In genomic region chr12:25984759-25985158, GRCh38 we compare ENCODE assay signal across 18 cellular contexts. TPM values are rescaled to one million over a fixed set of nuclear protein-coding genes. Genes with fewer than 3 reads are reported as not detected.
DNase-seq lines count a peak whose midpoint lies in the region; ATAC-seq, FAIRE-seq and TF ChIP-seq lines count a peak whose summit lies in the region.
"Had no signal": no experiment of that assay in that cellular context is flagged by ENCODE, and none has a peak within 500 bp of the region (broad histone marks: within the 10 kb centered on the region; RNA-seq: fewer than 3 reads in every experiment).

No MANE protein-coding gene starts in this region.

- no peak overlapping the region for H3K23ac ChIP-seq in trophoblast cell (ENCODE audit: low read length)

- H2BK5ac ChIP-seq in trophoblast cell (ENCODE audit: low read depth, low read length, poor library complexity), result no peak overlapping the region

- H3K36me3 ChIP-seq in HepG2 (replicated peaks in 1 of 2; ENCODE audit: control insufficient read depth in 1 of 2, insufficient read depth in 2 of 2, low read length in 2 of 2), result no peaks in the 10 kb centered on the region
- no peaks in the 10 kb centered on the region for H3K36me3 ChIP-seq in right lobe of liver
- H3K36me3 ChIP-seq in esophagus muscularis mucosa, result no peaks in the 10 kb centered on the region
- no peaks in the 10 kb centered on the region for H3K36me3 ChIP-seq in trophoblast cell (ENCODE audit: control insufficient read depth in 1 of 2, insufficient read depth in 2 of 2, low read length in 2 of 2)
- no peaks in the 10 kb centered on the region for H3K36me3 ChIP-seq in SK-N-SH (replicated peaks in 1 of 2; ENCODE audit: control insufficient read depth in 1 of 2, insufficient read depth in 2 of 2, low read length in 1 of 2)

- no peak overlapping the region for H3K14ac ChIP-seq in trophoblast cell (ENCODE audit: low read length)

- H3K79me2 ChIP-seq in HepG2 (ENCODE audit: insufficient read depth, low read length), result no peaks in the 10 kb centered on the region
- H3K79me2 ChIP-seq in trophoblast cell (ENCODE audit: control insufficient read depth, insufficient read depth, low read length, poor library complexity), result peaks cover 6% of the 10 kb centered on the region
- H3K79me2 ChIP-seq in SK-N-SH (ENCODE audit: insufficient read depth), result peaks cover 100% of the 10 kb centered on the region

- ATAC-seq in HepG2 (no peak), right lobe of liver (no peak), omental fat pad (ENCODE audit: low FRiP score) (no peak)

- no peak for TF ChIP-seq POLR2A in HepG2 (IDR thresholded peaks at IDR 0.05; ENCODE audit: insufficient read depth in 1 of 2, low read depth in 2 of 2, low read length in 2 of 2)
- no peak for TF ChIP-seq POLR2A in right lobe of liver (IDR thresholded peaks at IDR 0.05)
- no peak for TF ChIP-seq POLR2A in esophagus muscularis mucosa (IDR thresholded peaks at IDR 0.05; ENCODE audit: low read depth)

- TF ChIP-seq EP300 in HepG2 (IDR thresholded peaks at IDR 0.05; ENCODE audit: low read depth in 2 of 2, low read length in 2 of 2), result no peak
- no peak for TF ChIP-seq EP300 in HepG2 (CRISPR knock-in tag; IDR thresholded peaks at IDR 0.05; ENCODE audit: borderline replicate concordance)
- no peak for TF ChIP-seq EP300 in esophagus muscularis mucosa (IDR thresholded peaks at IDR 0.05)
- no peak for TF ChIP-seq EP300 in SK-N-SH (IDR thresholded peaks at IDR 0.05; ENCODE audit: borderline replicate concordance in 1 of 2, low read depth in 1 of 2, low read length in 1 of 2)

- peak overlapping the region; percentile 39 for H3K4ac ChIP-seq in trophoblast cell (ENCODE audit: low read depth, low read length)

- H3K79me1 ChIP-seq in trophoblast cell (ENCODE audit: low read length), result no peaks in the 10 kb centered on the region

- TF ChIP-seq RAD21 in HepG2 (CRISPR knock-in tag; IDR thresholded peaks at IDR 0.05) (no peak), SK-N-SH (IDR thresholded peaks at IDR 0.05; ENCODE audit: low read length) (no peak)

- no TSS peak for BruUV-seq in HepG2 (replicated peaks; lab: Mats Ljungman, UMichigan)

- H3K27me3 ChIP-seq in HepG2 (ENCODE audit: control insufficient read depth in 1 of 2, insufficient read depth in 2 of 2, low read length in 2 of 2) (no peaks in the 10 kb centered on the region; a peak in 1 of 5 replicates), right lobe of liver (no peaks in the 10 kb centered on the region), esophagus muscularis mucosa (no peaks in the 10 kb centered on the region), trophoblast cell (ENCODE audit: insufficient read depth, low read length) (no peaks in the 10 kb centered on the region), SK-N-SH (ENCODE audit: insufficient read depth) (no peaks in the 10 kb centered on the region)

- no peak overlapping the region for H2BK120ac ChIP-seq in trophoblast cell (ENCODE audit: insufficient read depth, low read length, poor library complexity)

- H4K20me1 ChIP-seq in HepG2 (ENCODE audit: insufficient read depth, low read length), result no peaks in the 10 kb centered on the region
- peaks cover 85% of the 10 kb centered on the region for H4K20me1 ChIP-seq in SK-N-SH (ENCODE audit: insufficient read depth)

- H2BK12ac ChIP-seq in trophoblast cell (ENCODE audit: low read length), result no peak overlapping the region

- H3K4me1 ChIP-seq in HepG2 (ENCODE audit: insufficient read depth, low read length), result no peaks in the 10 kb centered on the region
- H3K4me1 ChIP-seq in right lobe of liver, result no peaks in the 10 kb centered on the region
- H3K4me1 ChIP-seq in esophagus muscularis mucosa, result peaks cover 35 to 83% (median 77%) of the 10 kb centered on the region in 4 donors
- H3K4me1 ChIP-seq in trophoblast cell (ENCODE audit: control insufficient read depth in 1 of 2, insufficient read depth in 2 of 2, low read length in 2 of 2), result no peaks in the 10 kb centered on the region
- H3K4me1 ChIP-seq in SK-N-SH (ENCODE audit: control insufficient read depth in 1 of 2, insufficient read depth in 2 of 2, low read depth in 1 of 2, low read length in 1 of 2), result peaks cover 0 to 31% of the 10 kb centered on the region in 2 experiments; a peak in 3 of 4 replicates

- no peaks in the 10 kb centered on the region for H3K9me2 ChIP-seq in SK-N-SH

- no peak overlapping the region for H4K91ac ChIP-seq in trophoblast cell (ENCODE audit: low read depth, low read length)

- H3K4me2 ChIP-seq in HepG2 (ENCODE audit: low read depth, low read length) (no peak overlapping the region), trophoblast cell (ENCODE audit: low read length) (no peak overlapping the region), SK-N-SH (no peak overlapping the region)

- H3K4me3 ChIP-seq in HepG2 (replicated peaks in 1 of 3; ENCODE audit: insufficient read depth in 1 of 3, low read depth in 2 of 3, low read length in 3 of 3), result no peak overlapping the region
- H3K4me3 ChIP-seq in right lobe of liver, result no peak overlapping the region
- H3K4me3 ChIP-seq in esophagus muscularis mucosa, result no peak overlapping the region
- no peak overlapping the region for H3K4me3 ChIP-seq in trophoblast cell (ENCODE audit: low read depth, low read length)
- no peak overlapping the region for H3K4me3 ChIP-seq in SK-N-SH (ENCODE audit: low read depth in 2 of 2, low read length in 1 of 2)

- TF ChIP-seq CTCF in HepG2 (CRISPR knock-in tag; IDR thresholded peaks at IDR 0.05), result no peak
- TF ChIP-seq CTCF in right lobe of liver (IDR thresholded peaks at IDR 0.05), result no peak
- no peak for TF ChIP-seq CTCF in esophagus muscularis mucosa (IDR thresholded peaks at IDR 0.05)
- TF ChIP-seq CTCF in omental fat pad (IDR thresholded peaks at IDR 0.05), result no peak
- no peak for TF ChIP-seq CTCF in SK-N-SH (IDR thresholded peaks at IDR 0.05)

- CTCF ChIA-PET in HepG2 (lab: Yijun Ruan, JAX; ENCODE audit: low intra/inter-chr PET ratio, low total read pairs), result no interaction called here
- CTCF ChIA-PET in SK-N-SH (lab: Yijun Ruan, JAX), result interaction anchor here (0.9 to 1.2 kb wide), 3 partner anchors 9 to 717 kb away, joined by 3 read pairs; no protein-coding TSS in a partner anchor

- H3K27ac ChIP-seq in HepG2 (ENCODE audit: extremely low read length, insufficient read depth, low read length) (no peak overlapping the region), right lobe of liver (no peak overlapping the region), esophagus muscularis mucosa (replicated peaks in 1 of 4) (peak overlapping the region; percentile 54 to 67 (median 64)), trophoblast cell (ENCODE audit: low read depth, low read length) (no peak overlapping the region), SK-N-SH (ENCODE audit: low read depth in 2 of 2, low read length in 1 of 2) (peak overlapping the region in 1 of 2 experiments; percentile 68; a peak in 2 of 4 replicates)

- POLR2A ChIA-PET in HepG2 (lab: Yijun Ruan, JAX), result no interaction called here
- POLR2A ChIA-PET in SK-N-SH (lab: Yijun Ruan, JAX), result no interaction called here

- H2AK5ac ChIP-seq in trophoblast cell (ENCODE audit: low read length), result no peak overlapping the region

- H2AFZ ChIP-seq in HepG2 (ENCODE audit: low read length) (no peak overlapping the region), trophoblast cell (ENCODE audit: insufficient read depth, low read length, poor library complexity) (no peak overlapping the region), SK-N-SH (ENCODE audit: low read depth) (no peak overlapping the region)

- in situ Hi-C loops in HepG2 (cut with HindIII; ENCODE audit: extremely low pct_ligation_motif_present, low pct_unique_long_range_greater_than_20kb), result no loop called here

- H3F3A ChIP-seq in SK-N-SH (replicated peaks; ENCODE audit: insufficient read depth), result no peaks in the 10 kb centered on the region

- no peak overlapping the region for H3K18ac ChIP-seq in trophoblast cell (ENCODE audit: low read length)

- no peak overlapping the region for H4K8ac ChIP-seq in trophoblast cell (ENCODE audit: low read depth, low read length)

- no peak for DNase-seq in HepG2 (ENCODE audit: low spot score)
- DNase-seq in right lobe of liver, result no peak
- DNase-seq in esophagus muscularis mucosa (ENCODE audit: extremely low spot score), result no peak
- DNase-seq in trophoblast cell, result no peak
- no peak for DNase-seq in omental fat pad (ENCODE audit: low spot score)
- DNase-seq in SK-N-SH, result no peak
- DNase-seq in glomerular visceral epithelial cell (ENCODE audit: extremely low spot score), result no peak
- no peak for DNase-seq in HCEC 1CT
- DNase-seq: 8988T; AML-193; CD8-positive, alpha-beta memory T cell; H7; NCI-H1694 treated with DMSO at 0.1 percent for 48 hours; NCI-H2081 treated with DMSO at 0.1 percent for 48 hours; NCI-H446 treated with DMSO at 0.1 percent for 48 hours; NCI-H526 treated with DMSO at 0.1 percent for 48 hours; Right ventricle myocardium superior had no signal

- H3K9me3 ChIP-seq in HepG2 (ENCODE audit: low read length) (no peaks in the 10 kb centered on the region), right lobe of liver (no peaks in the 10 kb centered on the region), esophagus muscularis mucosa (no peaks in the 10 kb centered on the region), trophoblast cell (ENCODE audit: insufficient read depth, low read depth, low read length) (no peaks in the 10 kb centered on the region), SK-N-SH (no peaks in the 10 kb centered on the region)

- intact Hi-C loops in HepG2 (cut with micrococcal nuclease; ENCODE audit: unreplicated experiment) (no loop called here), right lobe of liver (cut with DNase I) (no loop called here), esophagus muscularis mucosa (cut with DNase I) (no loop called here)

- no peak overlapping the region for H3K9ac ChIP-seq in HepG2 (ENCODE audit: insufficient read depth, low read depth, low read length)
- H3K9ac ChIP-seq in trophoblast cell (ENCODE audit: low read length), result no peak overlapping the region
- no peak overlapping the region for H3K9ac ChIP-seq in SK-N-SH

- 71% methylated on average over 2 of the region's 2 CpGs for WGBS in HepG2 (ENCODE audit: low lambda C conversion rate)
- WGBS in right lobe of liver (ENCODE audit: insufficient coverage, low coverage, low lambda C conversion rate, missing lambda C conversion rate), result 89% methylated on average over 2 of the region's 2 CpGs
- WGBS in esophagus muscularis mucosa, result 51% methylated on average over 2 of the region's 2 CpGs
- no CpG with 5 or more reads among the region's 2 CpGs for WGBS in trophoblast cell (ENCODE audit: extremely low coverage, insufficient coverage, insufficient read length)
- WGBS in SK-N-SH (ENCODE audit: low lambda C conversion rate), result 95% methylated on average over 2 of the region's 2 CpGs

- H4K12ac ChIP-seq in trophoblast cell (ENCODE audit: low read depth, low read length), result no peak overlapping the region

- no peak for FAIRE-seq in HepG2 (lab: Jason Lieb, UNC)
- FAIRE-seq: G401.6 had no signal

RNA-seq across cellular contexts. Expression of gene RASSF8, which starts 26.3 kb away (rescaled TPM):
- total RNA-seq in HepG2 (2016; rRNA removed; fragmentation: Illumina TruSeq; extraction: Trizol) (9.2 and 10.4 TPM in 2 replicates), right lobe of liver (10 to 100 TPM in 1 of 6 experiments, 1 to 10 TPM in 5; 3.9 to 12.4 (median 7.3) TPM), esophagus muscularis mucosa (10 to 100 TPM; 56.8 to 81.0 (median 77.3) TPM), omental fat pad (10 to 100 TPM; 32.0 to 79.5 (median 50.8) TPM)
- total RNA-seq in HepG2 (2016; cell fraction: cytosol; rRNA removed; fragmentation: Illumina TruSeq; extraction: Trizol; ENCODE audit: low read depth), result 4.9 and 5.8 TPM in 2 replicates
- total RNA-seq in HepG2 (2016; cell fraction: insoluble cytoplasmic fraction; rRNA removed; fragmentation: Illumina TruSeq; extraction: Trizol), result 7.7 and 12.0 TPM in 2 replicates
- 6.1 and 7.6 TPM in 2 replicates for total RNA-seq in HepG2 (2016; cell fraction: membrane; rRNA removed; fragmentation: Illumina TruSeq; extraction: Trizol)
- 6.3 and 6.7 TPM in 2 replicates for total RNA-seq in HepG2 (2016; cell fraction: nucleus; rRNA removed; fragmentation: Illumina TruSeq; extraction: Trizol)
- polyA plus RNA-seq in HepG2 (2011; rRNA removed) (0.54 and 0.82 TPM in 2 replicates), SK-N-SH (2012; rRNA removed) (15.3 and 17.9 TPM in 2 replicates)
- polyA plus RNA-seq in HepG2 (2011; cell fraction: cytosol; rRNA removed), result 0.25 and 0.50 TPM in 2 replicates
- polyA plus RNA-seq in HepG2 (2011; cell fraction: nucleus; rRNA removed), result 0.14 and 0.16 TPM in 2 replicates
- 0.51 and 0.57 TPM in 2 replicates for polyA plus RNA-seq in HepG2 (2012)
- 0.34 and 0.36 TPM in 2 replicates for polyA plus RNA-seq in HepG2 (2016; cell fraction: cytosol; fragmentation: Illumina TruSeq; extraction: Trizol; ENCODE audit: low read depth)
- polyA plus RNA-seq in HepG2 (2016; cell fraction: insoluble cytoplasmic fraction; fragmentation: Illumina TruSeq; extraction: Trizol; ENCODE audit: low read depth), result 3.8 and 4.0 TPM in 2 replicates
- 0.88 and 0.97 TPM in 2 replicates for polyA plus RNA-seq in HepG2 (2016; cell fraction: membrane; fragmentation: Illumina TruSeq; extraction: Trizol; ENCODE audit: low read depth)
- 2.9 and 3.3 TPM in 2 replicates for polyA plus RNA-seq in HepG2 (2016; cell fraction: nucleus; fragmentation: Illumina TruSeq; extraction: Trizol; ENCODE audit: insufficient read depth, low read depth)
- 0.74 and 52.7 TPM in 2 replicates for polyA minus RNA-seq in HepG2 (2011; rRNA and poly(A)+ RNA removed; ENCODE audit: low replicate concordance)
- 1.1 and 3.2 TPM in 2 replicates for polyA minus RNA-seq in HepG2 (2011; cell fraction: cytosol; rRNA and poly(A)+ RNA removed)
- 3.4 and 3.5 TPM in 2 replicates for polyA minus RNA-seq in HepG2 (2011; cell fraction: nucleus; rRNA and poly(A)+ RNA removed)
- 19.0 and 19.7 TPM in 2 replicates for polyA plus RNA-seq in trophoblast cell (2013)
- polyA plus RNA-seq in SK-N-SH (2012; cell fraction: cytosol; rRNA removed), result 19.2 and 21.4 TPM in 2 replicates
- polyA plus RNA-seq in SK-N-SH (2012; cell fraction: nucleus; rRNA removed), result 9.0 and 17.8 TPM in 2 replicates
- polyA plus RNA-seq: CD8-positive, alpha-beta memory T cell had no signal

Comparison
In these comparisons a context has a peak if more than half of its experiments do, and no peak if none do; other contexts are left out.
1. H3K27ac ChIP-seq: peak in esophagus muscularis mucosa (4 of 4); none in HepG2 (single experiment), right lobe of liver (0 of 3) and trophoblast cell (single experiment).